ENCODE assay signal across 8 cellular contexts in the genomic region with DNA sequence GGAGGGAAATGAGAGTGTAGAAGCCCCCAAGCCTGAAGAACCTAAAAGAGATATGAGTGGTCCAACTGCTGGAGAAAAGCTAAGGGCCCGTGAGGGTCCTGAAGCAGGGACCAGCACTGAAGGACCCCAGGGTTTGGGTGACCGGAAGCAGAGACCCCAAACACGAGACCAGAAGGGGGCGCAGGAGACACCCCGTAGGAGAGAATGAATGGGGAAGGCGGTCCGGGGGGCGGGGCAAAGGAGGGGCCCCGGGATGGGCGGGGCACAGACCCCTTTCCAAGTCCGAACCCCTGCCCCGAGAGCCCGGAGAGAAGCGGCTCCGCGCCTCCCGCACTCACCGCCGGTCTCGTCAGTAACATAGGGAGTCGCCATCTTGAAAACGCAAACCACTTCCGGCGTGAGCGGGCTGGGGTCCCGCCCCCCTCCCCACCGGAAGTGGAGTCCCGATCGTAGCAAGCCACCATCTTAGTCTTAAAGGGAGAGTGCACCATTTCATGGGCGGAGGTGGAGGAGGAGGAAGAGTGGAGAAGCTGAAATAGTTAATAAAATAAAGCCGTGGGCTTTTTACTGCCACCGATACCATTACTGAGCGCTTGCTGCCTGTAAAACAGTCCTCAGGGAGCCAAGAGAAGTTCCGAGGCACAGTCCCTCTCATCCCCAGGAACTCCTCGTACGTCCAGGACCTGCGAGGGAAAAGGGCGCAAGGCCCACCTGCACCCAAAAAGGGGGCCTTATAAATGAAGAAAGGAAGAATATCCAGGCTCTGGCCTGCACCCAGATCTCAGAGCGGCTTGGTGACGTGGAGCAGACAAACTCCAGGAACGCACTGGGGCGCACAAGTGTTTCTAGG. TPM values are rescaled to one million over a fixed set of nuclear protein-coding genes. Genes with fewer than 3 reads are reported as not detected.
A peak's percentile ranks its signal among the peaks of the same experiment; 100 is the strongest.
DNase-seq lines count a peak whose midpoint lies in the region; ATAC-seq and TF ChIP-seq lines count a peak whose summit lies in the region.

No MANE protein-coding gene starts in this region.

- H3K36me3 Mint-ChIP-seq in activated T-cell treated with anti-CD3 and anti-CD28 coated beads, Interleukin-2, amount 50 U/mL, for 4 hours (ENCODE audit: insufficient read depth) = peaks cover 14% of the 10 kb centered on the region

- 1% methylated on average over 40 of the region's 42 CpGs for WGBS in esophagus muscularis mucosa

- H3K4me3 ChIP-seq in PC-9 = peak overlapping the region; percentile 100
- peak overlapping the region; percentile 79 to 90 (median 89) for H3K4me3 ChIP-seq in esophagus muscularis mucosa

- no peaks in the 10 kb centered on the region for H3K9me2 ChIP-seq in PC-9 (ENCODE audit: insufficient read depth)

- H3K36me3 ChIP-seq in PC-9 (ENCODE audit: low read depth) (peaks cover 12% of the 10 kb centered on the region; the same call in 1 of the 2 replicates), esophagus muscularis mucosa (peaks cover 0 to 19% (median 11%) of the 10 kb centered on the region in 4 donors)

- no peaks in the 10 kb centered on the region for H3K27me3 Mint-ChIP-seq in activated T-cell treated with anti-CD3 and anti-CD28 coated beads, Interleukin-2, amount 50 U/mL, for 4 hours (ENCODE audit: low read depth)

- no peak for TF ChIP-seq EP300 in esophagus muscularis mucosa (IDR thresholded peaks at IDR 0.05)

- H3K9me3 Mint-ChIP-seq in activated T-cell treated with anti-CD3 and anti-CD28 coated beads, Interleukin-2, amount 50 U/mL, for 4 hours = no peaks in the 10 kb centered on the region

- H3K27ac ChIP-seq in PC-9 (peak overlapping the region; percentile 83), esophagus muscularis mucosa (replicated peaks in 1 of 4) (peak overlapping the region; percentile 92 to 98 (median 96))

- peaks cover 62% of the 10 kb centered on the region for H3K79me2 ChIP-seq in PC-9 (ENCODE audit: low read depth)

- intact Hi-C loops in PC-9 (cut with micrococcal nuclease; ENCODE audit: unreplicated experiment) = loop anchor here (1.0 to 5.0 kb wide), 3 partner anchors 98 to 114 kb away; partner anchors contain the start of genes DNAJC14, ORMDL2, RPS26 and SARNP
- intact Hi-C loops in esophagus muscularis mucosa (cut with DNase I) = loop anchor here (5.0 kb wide), 1 partner anchor 100 kb away; the partner anchor contains the start of gene DNAJC14

- H3K9me3 ChIP-seq in PC-9 (ENCODE audit: insufficient read depth, low read depth) = no peaks in the 10 kb centered on the region
- no peaks in the 10 kb centered on the region for H3K9me3 ChIP-seq in esophagus muscularis mucosa

- TF ChIP-seq CTCF in PC-9 (conservative IDR thresholded peaks at IDR 0.05) = peak; percentile 86
- TF ChIP-seq CTCF in esophagus muscularis mucosa (IDR thresholded peaks at IDR 0.05) = peak; percentile 70 to 82 (median 81)

- no TSS peak for BruUV-seq in PC-9 (replicated peaks; lab: Mats Ljungman, UMichigan)

- POLR2A ChIA-PET in PC-9 (lab: Charles Lee; ENCODE audit: unreplicated experiment) = interaction anchor here (0.6 to 0.9 kb wide), 3 partner anchors 58 to 97 kb away, joined by 4 to 7 read pairs (median 5); partner anchors contain the start of gene SUOX

- TF ChIP-seq POLR2A in esophagus muscularis mucosa (IDR thresholded peaks at IDR 0.05; ENCODE audit: low read depth) = no peak

- peak; percentile 95 for DNase-seq in DMS53 (lab: John Stamatoyannopoulos, UW)
- DNase-seq in KG1 (lab: John Stamatoyannopoulos, UW) = peak; percentile 57
- peak; percentile 82 to 85 for DNase-seq in PC-9
- DNase-seq in activated T-cell treated with anti-CD3 and anti-CD28 coated beads, Interleukin-2, amount 50 U/mL, for 4 hours = peak; percentile 82
- peak; percentile 98 for DNase-seq in esophagus muscularis mucosa (ENCODE audit: extremely low spot score)
- DNase-seq in myocyte (ENCODE audit: low read depth) = peak; percentile 94
- peak; percentile 81 to 83 for DNase-seq in stimulated activated CD8-positive, alpha-beta memory T cell treated with anti-CD3 and anti-CD28 coated beads, Interleukin-7, amount 100 ng/mL, for 4 hours (ENCODE audit: low read depth in 2 of 2)

- H2AFZ ChIP-seq in PC-9 = peak overlapping the region; percentile 92

- 0 out of 2 replicates have a peak, but pooled peaks cover 3% of the 10 kb centered on the region for H4K20me1 ChIP-seq in PC-9 (ENCODE audit: insufficient read depth)

- H3K27me3 ChIP-seq in PC-9 (ENCODE audit: insufficient read depth, low read depth) (no peaks in the 10 kb centered on the region), esophagus muscularis mucosa (no peaks in the 10 kb centered on the region)

- peaks cover 57% of the 10 kb centered on the region for H3K4me1 Mint-ChIP-seq in activated T-cell treated with anti-CD3 and anti-CD28 coated beads, Interleukin-2, amount 50 U/mL, for 4 hours (ENCODE audit: low read depth)

- ATAC-seq in GM21619 (IDR thresholded peaks at IDR 0.05; ENCODE audit: unreplicated experiment) = peak; percentile 39
- ATAC-seq in activated T-cell treated with anti-CD3 and anti-CD28 coated beads, Interleukin-2, amount 50 U/mL, for 4 hours = peak; percentile 54 to 59

- H3K4me1 ChIP-seq in PC-9 (replicated peaks; ENCODE audit: insufficient read depth) (peaks cover 39% of the 10 kb centered on the region), esophagus muscularis mucosa (peaks cover 32 to 58% (median 49%) of the 10 kb centered on the region in 4 donors)

- H3K4me2 ChIP-seq in PC-9 = peak overlapping the region; percentile 98

- CTCF ChIA-PET in PC-9 (lab: Charles Lee) = interaction anchor here (0.6 to 1.7 kb wide), 10 partner anchors 12 to 1152 kb away, joined by 3 to 30 read pairs (median 8); partner anchors contain the start of genes BLOC1S1, DNAJC14, NEMP1 and ORMDL2

- H3K4me3 Mint-ChIP-seq in activated T-cell treated with anti-CD3 and anti-CD28 coated beads, Interleukin-2, amount 50 U/mL, for 4 hours = peak overlapping the region; percentile 98

- H3F3A ChIP-seq in PC-9 (ENCODE audit: insufficient read depth, low read depth) = peaks cover 70% of the 10 kb centered on the region

RNA-seq across cellular contexts. Expression of gene PYM1, which starts 0.7 kb away (rescaled TPM):
- 45.4 and 54.0 TPM in 2 replicates for total RNA-seq in PC-9 (2021)
- total RNA-seq in activated T-cell treated with anti-CD3 and anti-CD28 coated beads, Interleukin-2, amount 50 U/mL, for 4 hours = 10 to 100 TPM; 24.9 to 30.0 (median 28.4) TPM
- 10 to 100 TPM; 24.2 to 29.5 (median 26.7) TPM for total RNA-seq in esophagus muscularis mucosa
- total RNA-seq in myocyte = 29.3 and 32.5 TPM in 2 replicates
- 27.5 TPM for polyA plus RNA-seq in myocyte (2012)

RNA-seq across cellular contexts. Expression of gene DGKA, which starts 4.0 kb away (rescaled TPM):
- 86.6 and 91.0 TPM in 2 replicates for total RNA-seq in PC-9 (2021)
- 100 to 1,000 TPM; 132 to 164 (median 153) TPM for total RNA-seq in activated T-cell treated with anti-CD3 and anti-CD28 coated beads, Interleukin-2, amount 50 U/mL, for 4 hours
- 10 to 100 TPM; 18.7 to 39.7 (median 24.7) TPM for total RNA-seq in esophagus muscularis mucosa
- total RNA-seq in myocyte = 24.2 and 33.1 TPM in 2 replicates
- polyA plus RNA-seq in myocyte (2012) = 63.1 TPM

RNA-seq across cellular contexts. Expression of gene PMEL, which starts 38.9 kb away (rescaled TPM):
- total RNA-seq in PC-9 (2021) (8.7 and 12.6 TPM in 2 replicates), esophagus muscularis mucosa (1 to 10 TPM in 1 of 4 donors, under 1 TPM in 1, not detected in 2; 0.66 to 2.2 TPM), myocyte (0.10 and 0.53 TPM in 2 replicates)
- under 1 TPM in 2 of 3 donors, not detected in 1; 0.13 to 0.41 TPM for total RNA-seq in activated T-cell treated with anti-CD3 and anti-CD28 coated beads, Interleukin-2, amount 50 U/mL, for 4 hours
- polyA plus RNA-seq in myocyte (2012) = 0.33 TPM

RNA-seq across cellular contexts. Expression of gene CDK2, which starts 39.7 kb away (rescaled TPM):
- total RNA-seq in PC-9 (2021) (93.8 and 99.4 TPM in 2 replicates), esophagus muscularis mucosa (10 to 100 TPM; 35.3 to 84.9 (median 57.1) TPM), myocyte (7.6 and 9.5 TPM in 2 replicates)
- total RNA-seq in activated T-cell treated with anti-CD3 and anti-CD28 coated beads, Interleukin-2, amount 50 U/mL, for 4 hours = 10 to 100 TPM; 65.4 to 80.1 (median 74.1) TPM
- polyA plus RNA-seq in myocyte (2012) = 11.0 TPM

RNA-seq across cellular contexts. Expression of gene RAB5B, which starts 46.9 kb away (rescaled TPM):
- total RNA-seq in PC-9 (2021) = 98.6 and 122 TPM in 2 replicates
- total RNA-seq in activated T-cell treated with anti-CD3 and anti-CD28 coated beads, Interleukin-2, amount 50 U/mL, for 4 hours = 10 to 100 TPM; 18.5 to 27.5 (median 22.6) TPM
- total RNA-seq in esophagus muscularis mucosa = 100 to 1,000 TPM; 116 to 189 (median 138) TPM
- total RNA-seq in myocyte = 74.9 and 76.4 TPM in 2 replicates
- polyA plus RNA-seq in myocyte (2012) = 91.1 TPM

Comparison
In these comparisons a context has a peak if more than half of its experiments do, and no peak if none do; other contexts are left out.
1. Peak in every context shown above with its lines: DNase-seq, ATAC-seq, H3K4me3 ChIP-seq and H3K27ac ChIP-seq.